ENCODE assay signal across 25 cellular contexts in the genomic region with DNA sequence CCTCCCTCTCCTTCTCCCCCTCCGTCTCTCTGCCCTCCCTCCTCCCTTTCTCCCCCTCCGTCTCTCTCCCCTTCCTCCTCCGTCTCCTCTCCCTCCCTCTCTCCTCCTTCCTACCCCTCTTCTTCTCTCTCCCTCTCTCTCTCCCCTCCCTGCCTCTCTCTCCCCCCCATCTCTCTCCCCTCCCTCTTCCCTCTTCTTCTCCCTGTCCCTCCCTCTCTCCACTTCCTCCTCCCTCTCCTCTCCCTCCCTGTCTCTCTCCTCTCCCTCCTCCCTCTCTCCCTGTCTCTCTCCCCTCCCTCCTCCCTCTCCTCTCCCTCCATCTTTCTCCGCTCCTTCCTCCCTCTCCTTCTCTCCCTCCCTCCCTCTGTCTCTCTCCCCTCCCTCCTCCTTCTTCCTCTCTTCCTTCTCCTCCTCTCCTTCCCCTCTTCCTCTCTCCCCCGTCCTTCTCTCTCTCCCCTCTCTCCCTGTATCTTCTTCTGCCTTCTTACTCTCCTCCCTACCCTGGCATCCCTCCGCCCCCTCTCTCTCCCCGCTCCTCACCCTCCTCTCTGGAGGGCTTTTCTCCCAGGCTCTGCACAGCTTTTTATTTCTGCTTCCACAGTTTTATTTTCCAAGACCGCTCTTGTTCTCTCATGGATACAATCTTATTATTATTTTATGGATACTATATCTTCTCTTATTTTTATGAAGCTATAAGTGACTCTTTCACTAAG. TPM values are rescaled to one million over a fixed set of nuclear protein-coding genes. Genes with fewer than 3 reads are reported as not detected.
DNase-seq lines count a peak whose midpoint lies in the region; ATAC-seq and TF ChIP-seq lines count a peak whose summit lies in the region.
"Had no signal": no experiment of that assay in that cellular context is flagged by ENCODE, and none has a peak within 500 bp of the region (broad histone marks: within the 10 kb centered on the region; RNA-seq: fewer than 3 reads in every experiment).

No MANE protein-coding gene starts in this region.

- TF ChIP-seq CTCF in vagina (IDR thresholded peaks at IDR 0.05), result no peak
- no peak for TF ChIP-seq CTCF in CD8-positive, alpha-beta T cell (IDR thresholded peaks at IDR 0.05)

- H3K9me3 ChIP-seq in vagina, result no peaks in the 10 kb centered on the region
- H3K9me3 ChIP-seq in CD8-positive, alpha-beta T cell (ENCODE audit: low read length), result no peaks in the 10 kb centered on the region
- H3K9me3 ChIP-seq: HAP-1 had no signal

- peak overlapping the region; percentile 59 for H3K27ac ChIP-seq in vagina
- H3K27ac ChIP-seq in CD8-positive, alpha-beta T cell (ENCODE audit: low read depth, low read length), result no peak overlapping the region
- H3K27ac ChIP-seq: skin epidermis had no signal

- H3K27ac Mint-ChIP-seq in CD8-positive, alpha-beta T cell, result no peak overlapping the region
- H3K27ac Mint-ChIP-seq: activated CD4-positive, alpha-beta T cell treated with anti-CD3 and anti-CD28 coated beads for 36 hours; activated naive CD4-positive, alpha-beta T cell treated with anti-CD3 and anti-CD28 coated beads, Interleukin-2, amount 50 U/mL, for 24 hours; CD4-positive, alpha-beta memory T cell; stimulated activated memory B cell treated with anti-CD40 and anti-IgM and Interleukin-4, amounts not matched to agents 10 μg/mL and 1 μg/mL and 100 μg/mL, for 72 hours had no signal

- POLR2A ChIA-PET in CD8-positive, alpha-beta T cell (lab: Charles Lee), result interaction anchor here (0.6 kb wide), 1 partner anchor 1899 kb away, joined by 3 read pairs; a partner anchor contains a TSS

- H3K36me3 ChIP-seq in vagina, result no peaks in the 10 kb centered on the region
- no peaks in the 10 kb centered on the region for H3K36me3 ChIP-seq in CD8-positive, alpha-beta T cell (ENCODE audit: insufficient read depth, low read length)
- H3K36me3 ChIP-seq: HAP-1 had no signal

- no peak for TF ChIP-seq POLR2A in vagina (IDR thresholded peaks at IDR 0.05)

- no peaks in the 10 kb centered on the region for H3K27me3 ChIP-seq in vagina
- H3K27me3 ChIP-seq in CD8-positive, alpha-beta T cell (ENCODE audit: insufficient read depth, low read length), result no peaks in the 10 kb centered on the region

- no peak for DNase-seq in Right ventricle myocardium superior
- DNase-seq in cardiac septum (ENCODE audit: low spot score), result no peak
- peak; percentile 39 for DNase-seq in epidermal melanocyte (ENCODE audit: insufficient read length, low spot score)
- DNase-seq in medulla oblongata (ENCODE audit: extremely low spot score), result peak; percentile 36
- DNase-seq in vagina (ENCODE audit: extremely low spot score in 2 of 2), result no peak
- DNase-seq in cerebellar nuclear complex (lab: John Stamatoyannopoulos, UW), result no peak
- no peak for DNase-seq in CD8-positive, alpha-beta T cell
- no peak for DNase-seq in pons (ENCODE audit: low spot score)
- DNase-seq: activated CD4-positive, alpha-beta T cell treated with anti-CD3 and anti-CD28 coated beads for 36 hours; activated CD8-positive, alpha-beta memory T cell treated with anti-CD3 and anti-CD28 coated beads for 24 hours; amniotic stem cell; CD4-positive, alpha-beta memory T cell; midbrain; MM.1S; naive thymus-derived CD4-positive, alpha-beta T cell; NCI-H1105 treated with DMSO at 0.1 percent for 48 hours; NCI-H1930; SHP77 treated with DMSO at 0.1 percent for 48 hours had no signal

- no peaks in the 10 kb centered on the region for H3K9me3 Mint-ChIP-seq in CD8-positive, alpha-beta T cell
- H3K9me3 Mint-ChIP-seq: activated naive CD4-positive, alpha-beta T cell treated with anti-CD3 and anti-CD28 coated beads, Interleukin-2, amount 50 U/mL, for 24 hours had no signal

- CTCF ChIA-PET in CD8-positive, alpha-beta T cell (lab: Charles Lee), result interaction anchor here (0.7 to 0.8 kb wide), 2 partner anchors 9 to 41 kb away, joined by 3 to 6 read pairs; no protein-coding TSS in a partner anchor

- no peak overlapping the region for H3K4me3 Mint-ChIP-seq in CD8-positive, alpha-beta T cell
- H3K4me3 Mint-ChIP-seq: activated CD4-positive, alpha-beta T cell treated with anti-CD3 and anti-CD28 coated beads for 36 hours; stimulated activated memory B cell treated with anti-CD40 and anti-IgM and Interleukin-4, amounts not matched to agents 10 μg/mL and 1 μg/mL and 100 μg/mL, for 72 hours had no signal

- intact Hi-C loops in Right ventricle myocardium superior (cut with DNase I), result no loop called here
- intact Hi-C loops in cardiac septum (cut with DNase I), result no loop called here
- intact Hi-C loops in vagina (cut with DNase I), result no loop called here
- intact Hi-C loops in CD8-positive, alpha-beta T cell (cut with DNase I, micrococcal nuclease), result no loop called here

- ATAC-seq in Right ventricle myocardium superior (ENCODE audit: poor library complexity), result peak; percentile 59
- no peak for ATAC-seq in CD8-positive, alpha-beta T cell
- ATAC-seq: activated CD4-positive, alpha-beta T cell treated with anti-CD3 and anti-CD28 coated beads for 36 hours; naive thymus-derived CD4-positive, alpha-beta T cell had no signal

- no peaks in the 10 kb centered on the region for H3K4me1 ChIP-seq in vagina
- H3K4me1 ChIP-seq in CD8-positive, alpha-beta T cell (ENCODE audit: insufficient read depth, low read length), result peaks cover 9% of the 10 kb centered on the region
- H3K4me1 ChIP-seq: HAP-1 had no signal

- peaks cover 3% of the 10 kb centered on the region for H3K27me3 Mint-ChIP-seq in CD8-positive, alpha-beta T cell (ENCODE audit: low read depth)

- no peak overlapping the region for H3K4me3 ChIP-seq in vagina
- no peak overlapping the region for H3K4me3 ChIP-seq in CD8-positive, alpha-beta T cell (ENCODE audit: low read depth, low read length)
- H3K4me3 ChIP-seq: HAP-1, skin epidermis had no signal

- H3K36me3 Mint-ChIP-seq in CD8-positive, alpha-beta T cell, result no peaks in the 10 kb centered on the region
- H3K36me3 Mint-ChIP-seq: activated naive CD4-positive, alpha-beta T cell treated with anti-CD3 and anti-CD28 coated beads, Interleukin-2, amount 50 U/mL, for 24 hours; CD4-positive, alpha-beta memory T cell; stimulated activated memory B cell treated with anti-CD40 and anti-IgM and Interleukin-4, amounts not matched to agents 10 μg/mL and 1 μg/mL and 100 μg/mL, for 72 hours had no signal

- peaks cover 9% of the 10 kb centered on the region for H3K4me1 Mint-ChIP-seq in CD8-positive, alpha-beta T cell (ENCODE audit: low read depth)

RNA-seq across cellular contexts. Expression of a gene that starts 32.4 kb away (rescaled TPM):
- total RNA-seq in Right ventricle myocardium superior (12.7 TPM), cardiac septum (15.9 TPM), vagina (40.5 TPM)
- total RNA-seq in CD8-positive, alpha-beta T cell, result 100 to 1,000 TPM; 129 to 131 TPM

RNA-seq across cellular contexts. Expression of a gene that starts 54.0 kb away (rescaled TPM):
- total RNA-seq in Right ventricle myocardium superior, result 0.05 TPM
- total RNA-seq in cardiac septum, result 0.05 TPM
- not detected for total RNA-seq in vagina
- total RNA-seq in CD8-positive, alpha-beta T cell, result not detected
- total RNA-seq: A172; activated CD4-positive, alpha-beta T cell treated with anti-CD3 and anti-CD28 coated beads for 36 hours; CD4-positive, alpha-beta memory T cell; Daoy; naive thymus-derived CD4-positive, alpha-beta T cell; T-helper 2 cell treated with Interferon-gamma antibody and Interleukin-4, amounts not matched to agents 100 ng/mL and 5 ng/mL, for 36 hours had no signal

Comparison
In these comparisons a context has a peak if more than half of its experiments do, and no peak if none do; other contexts are left out.
1. DNase-seq: peak in epidermal melanocyte (single experiment) and medulla oblongata (single experiment); none in Right ventricle myocardium superior (single experiment), cardiac septum (single experiment), vagina (0 of 2), cerebellar nuclear complex (0 of 2), CD8-positive, alpha-beta T cell (0 of 7) and pons (single experiment).